1 cellular context compared by ENCODE assay signal in the genomic region with DNA sequence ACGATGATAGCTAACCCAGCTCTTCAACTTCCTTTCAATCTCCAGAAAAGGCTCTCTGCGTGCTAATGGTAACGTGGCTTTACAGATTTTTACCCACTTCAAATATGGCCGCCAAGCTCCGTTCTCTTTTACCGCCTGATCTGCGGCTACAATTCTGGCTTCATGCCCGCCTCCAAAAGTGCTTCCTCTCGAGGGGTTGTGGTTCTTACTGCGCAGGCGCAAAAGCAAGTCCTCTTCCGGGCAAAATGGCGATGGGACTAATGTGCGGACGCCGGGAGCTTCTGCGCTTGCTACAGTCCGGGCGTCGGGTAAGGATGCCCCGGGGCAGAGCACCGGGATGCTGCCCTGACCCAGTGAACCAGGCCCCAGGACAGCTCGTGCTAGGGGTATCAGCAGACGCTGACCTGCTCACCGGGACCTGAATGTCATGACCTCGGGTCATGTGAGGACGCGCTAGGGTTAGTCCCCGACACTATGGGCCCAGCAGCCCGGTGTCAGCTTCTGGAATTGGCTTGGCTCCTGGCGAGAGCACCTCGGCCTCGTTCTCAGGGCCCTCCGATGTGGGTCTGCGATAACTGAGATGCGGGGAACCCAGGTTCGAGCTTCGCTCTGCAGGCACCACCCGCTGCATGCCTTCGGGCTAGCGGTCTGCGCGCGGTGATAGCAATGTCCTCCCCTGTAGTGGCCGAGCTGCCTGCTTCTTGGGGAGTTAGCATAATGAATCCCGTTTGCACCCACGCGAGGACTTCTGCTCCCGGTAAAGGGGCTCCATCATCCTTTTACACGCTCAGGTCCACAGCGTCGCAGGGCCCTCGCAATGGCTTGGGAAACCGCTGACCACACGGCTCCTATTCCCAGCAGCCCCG.
TF ChIP-seq lines count a peak whose summit lies in the region.

A gene (plus strand): TSS at position 232 of the 866 bp plus-strand sequence. CDS start 14 bp downstream, at position 246.

TF ChIP-seq in K562, 482 proteins besides CTCF, POLR2A, EP300 and RAD21 (continued from another document and continues in another):
- TF ChIP-seq, protein P1, sequence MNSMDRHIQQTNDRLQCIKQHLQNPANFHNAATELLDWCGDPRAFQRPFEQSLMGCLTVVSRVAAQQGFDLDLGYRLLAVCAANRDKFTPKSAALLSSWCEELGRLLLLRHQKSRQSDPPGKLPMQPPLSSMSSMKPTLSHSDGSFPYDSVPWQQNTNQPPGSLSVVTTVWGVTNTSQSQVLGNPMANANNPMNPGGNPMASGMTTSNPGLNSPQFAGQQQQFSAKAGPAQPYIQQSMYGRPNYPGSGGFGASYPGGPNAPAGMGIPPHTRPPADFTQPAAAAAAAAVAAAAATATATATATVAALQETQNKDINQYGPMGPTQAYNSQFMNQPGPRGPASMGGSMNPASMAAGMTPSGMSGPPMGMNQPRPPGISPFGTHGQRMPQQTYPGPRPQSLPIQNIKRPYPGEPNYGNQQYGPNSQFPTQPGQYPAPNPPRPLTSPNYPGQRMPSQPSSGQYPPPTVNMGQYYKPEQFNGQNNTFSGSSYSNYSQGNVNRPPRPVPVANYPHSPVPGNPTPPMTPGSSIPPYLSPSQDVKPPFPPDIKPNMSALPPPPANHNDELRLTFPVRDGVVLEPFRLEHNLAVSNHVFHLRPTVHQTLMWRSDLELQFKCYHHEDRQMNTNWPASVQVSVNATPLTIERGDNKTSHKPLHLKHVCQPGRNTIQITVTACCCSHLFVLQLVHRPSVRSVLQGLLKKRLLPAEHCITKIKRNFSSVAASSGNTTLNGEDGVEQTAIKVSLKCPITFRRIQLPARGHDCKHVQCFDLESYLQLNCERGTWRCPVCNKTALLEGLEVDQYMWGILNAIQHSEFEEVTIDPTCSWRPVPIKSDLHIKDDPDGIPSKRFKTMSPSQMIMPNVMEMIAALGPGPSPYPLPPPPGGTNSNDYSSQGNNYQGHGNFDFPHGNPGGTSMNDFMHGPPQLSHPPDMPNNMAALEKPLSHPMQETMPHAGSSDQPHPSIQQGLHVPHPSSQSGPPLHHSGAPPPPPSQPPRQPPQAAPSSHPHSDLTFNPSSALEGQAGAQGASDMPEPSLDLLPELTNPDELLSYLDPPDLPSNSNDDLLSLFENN (IDR thresholded peaks at IDR 0.05; ENCODE audit: low read depth in 2 of 2, low read length in 2 of 2): peak in 1 of 2 experiments; percentile 11; a peak in 2 of 4 replicates
- TF ChIP-seq NR2F6 (CRISPR knock-in tag; IDR thresholded peaks at IDR 0.05): no peak
- TF ChIP-seq HMG20A (CRISPR knock-in tag; conservative IDR thresholded peaks at IDR 0.05): no peak
- peak; percentile 18 to 84; a peak in 3 of 4 replicates for TF ChIP-seq SIN3A (IDR thresholded peaks at IDR 0.05; ENCODE audit: borderline replicate concordance in 2 of 2, control insufficient read depth in 1 of 2, low read depth in 2 of 2, low read length in 2 of 2)
- 0 out of 2 replicates have a peak, but pooled peaks have one; percentile 24 for TF ChIP-seq ZNF133 (CRISPR knock-in tag; IDR thresholded peaks at IDR 0.05)
- TF ChIP-seq, protein P2, sequence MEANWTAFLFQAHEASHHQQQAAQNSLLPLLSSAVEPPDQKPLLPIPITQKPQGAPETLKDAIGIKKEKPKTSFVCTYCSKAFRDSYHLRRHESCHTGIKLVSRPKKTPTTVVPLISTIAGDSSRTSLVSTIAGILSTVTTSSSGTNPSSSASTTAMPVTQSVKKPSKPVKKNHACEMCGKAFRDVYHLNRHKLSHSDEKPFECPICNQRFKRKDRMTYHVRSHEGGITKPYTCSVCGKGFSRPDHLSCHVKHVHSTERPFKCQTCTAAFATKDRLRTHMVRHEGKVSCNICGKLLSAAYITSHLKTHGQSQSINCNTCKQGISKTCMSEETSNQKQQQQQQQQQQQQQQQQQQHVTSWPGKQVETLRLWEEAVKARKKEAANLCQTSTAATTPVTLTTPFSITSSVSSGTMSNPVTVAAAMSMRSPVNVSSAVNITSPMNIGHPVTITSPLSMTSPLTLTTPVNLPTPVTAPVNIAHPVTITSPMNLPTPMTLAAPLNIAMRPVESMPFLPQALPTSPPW (CRISPR knock-in tag; IDR thresholded peaks at IDR 0.05): peak; percentile 51
- no peak for TF ChIP-seq ARID1B (IDR thresholded peaks at IDR 0.05)
- peak; percentile 77 for TF ChIP-seq ELF1 (tag; IDR thresholded peaks at IDR 0.05)
- TF ChIP-seq SUPT5H (IDR thresholded peaks at IDR 0.05): peak; percentile 94
- TF ChIP-seq SMARCA4 (IDR thresholded peaks at IDR 0.05): 0 out of 2 replicates have a peak, but pooled peaks have one; percentile 3
- TF ChIP-seq EP400 (IDR thresholded peaks at IDR 0.05): peak; percentile 92
- 0 out of 2 replicates have a peak, but pooled peaks have one; percentile 24 for TF ChIP-seq ZSCAN32 (CRISPR knock-in tag; IDR thresholded peaks at IDR 0.05)
- TF ChIP-seq HCFC1 (IDR thresholded peaks at IDR 0.05; ENCODE audit: low read depth, low read length): peak; percentile 69
- TF ChIP-seq, protein P3, sequence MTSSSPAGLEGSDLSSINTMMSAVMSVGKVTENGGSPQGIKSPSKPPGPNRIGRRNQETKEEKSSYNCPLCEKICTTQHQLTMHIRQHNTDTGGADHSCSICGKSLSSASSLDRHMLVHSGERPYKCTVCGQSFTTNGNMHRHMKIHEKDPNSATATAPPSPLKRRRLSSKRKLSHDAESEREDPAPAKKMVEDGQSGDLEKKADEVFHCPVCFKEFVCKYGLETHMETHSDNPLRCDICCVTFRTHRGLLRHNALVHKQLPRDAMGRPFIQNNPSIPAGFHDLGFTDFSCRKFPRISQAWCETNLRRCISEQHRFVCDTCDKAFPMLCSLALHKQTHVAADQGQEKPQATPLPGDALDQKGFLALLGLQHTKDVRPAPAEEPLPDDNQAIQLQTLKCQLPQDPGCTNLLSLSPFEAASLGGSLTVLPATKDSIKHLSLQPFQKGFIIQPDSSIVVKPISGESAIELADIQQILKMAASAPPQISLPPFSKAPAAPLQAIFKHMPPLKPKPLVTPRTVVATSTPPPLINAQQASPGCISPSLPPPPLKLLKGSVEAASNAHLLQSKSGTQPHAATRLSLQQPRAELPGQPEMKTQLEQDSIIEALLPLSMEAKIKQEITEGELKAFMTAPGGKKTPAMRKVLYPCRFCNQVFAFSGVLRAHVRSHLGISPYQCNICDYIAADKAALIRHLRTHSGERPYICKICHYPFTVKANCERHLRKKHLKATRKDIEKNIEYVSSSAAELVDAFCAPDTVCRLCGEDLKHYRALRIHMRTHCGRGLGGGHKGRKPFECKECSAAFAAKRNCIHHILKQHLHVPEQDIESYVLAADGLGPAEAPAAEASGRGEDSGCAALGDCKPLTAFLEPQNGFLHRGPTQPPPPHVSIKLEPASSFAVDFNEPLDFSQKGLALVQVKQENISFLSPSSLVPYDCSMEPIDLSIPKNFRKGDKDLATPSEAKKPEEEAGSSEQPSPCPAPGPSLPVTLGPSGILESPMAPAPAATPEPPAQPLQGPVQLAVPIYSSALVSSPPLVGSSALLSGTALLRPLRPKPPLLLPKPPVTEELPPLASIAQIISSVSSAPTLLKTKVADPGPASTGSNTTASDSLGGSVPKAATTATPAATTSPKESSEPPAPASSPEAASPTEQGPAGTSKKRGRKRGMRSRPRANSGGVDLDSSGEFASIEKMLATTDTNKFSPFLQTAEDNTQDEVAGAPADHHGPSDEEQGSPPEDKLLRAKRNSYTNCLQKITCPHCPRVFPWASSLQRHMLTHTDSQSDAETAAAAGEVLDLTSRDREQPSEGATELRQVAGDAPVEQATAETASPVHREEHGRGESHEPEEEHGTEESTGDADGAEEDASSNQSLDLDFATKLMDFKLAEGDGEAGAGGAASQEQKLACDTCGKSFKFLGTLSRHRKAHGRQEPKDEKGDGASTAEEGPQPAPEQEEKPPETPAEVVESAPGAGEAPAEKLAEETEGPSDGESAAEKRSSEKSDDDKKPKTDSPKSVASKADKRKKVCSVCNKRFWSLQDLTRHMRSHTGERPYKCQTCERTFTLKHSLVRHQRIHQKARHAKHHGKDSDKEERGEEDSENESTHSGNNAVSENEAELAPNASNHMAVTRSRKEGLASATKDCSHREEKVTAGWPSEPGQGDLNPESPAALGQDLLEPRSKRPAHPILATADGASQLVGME (CRISPR knock-in tag; IDR thresholded peaks at IDR 0.05): peak; percentile 81; the same call in 1 of the 2 replicates
- TF ChIP-seq ZNF197 (CRISPR knock-in tag; IDR thresholded peaks at IDR 0.05; ENCODE audit: low read depth): peak; percentile 42; the same call in 1 of the 2 replicates
- TF ChIP-seq, protein P4, sequence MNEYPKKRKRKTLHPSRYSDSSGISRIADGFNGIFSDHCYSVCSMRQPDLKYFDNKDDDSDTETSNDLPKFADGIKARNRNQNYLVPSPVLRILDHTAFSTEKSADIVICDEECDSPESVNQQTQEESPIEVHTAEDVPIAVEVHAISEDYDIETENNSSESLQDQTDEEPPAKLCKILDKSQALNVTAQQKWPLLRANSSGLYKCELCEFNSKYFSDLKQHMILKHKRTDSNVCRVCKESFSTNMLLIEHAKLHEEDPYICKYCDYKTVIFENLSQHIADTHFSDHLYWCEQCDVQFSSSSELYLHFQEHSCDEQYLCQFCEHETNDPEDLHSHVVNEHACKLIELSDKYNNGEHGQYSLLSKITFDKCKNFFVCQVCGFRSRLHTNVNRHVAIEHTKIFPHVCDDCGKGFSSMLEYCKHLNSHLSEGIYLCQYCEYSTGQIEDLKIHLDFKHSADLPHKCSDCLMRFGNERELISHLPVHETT (CRISPR knock-in tag; conservative IDR thresholded peaks at IDR 0.05 in 1 of 2, IDR thresholded peaks at IDR 0.05 in 1 of 2): peak in 1 of 2 experiments; percentile 75; a peak in 2 of 4 replicates
- TF ChIP-seq, protein P5, sequence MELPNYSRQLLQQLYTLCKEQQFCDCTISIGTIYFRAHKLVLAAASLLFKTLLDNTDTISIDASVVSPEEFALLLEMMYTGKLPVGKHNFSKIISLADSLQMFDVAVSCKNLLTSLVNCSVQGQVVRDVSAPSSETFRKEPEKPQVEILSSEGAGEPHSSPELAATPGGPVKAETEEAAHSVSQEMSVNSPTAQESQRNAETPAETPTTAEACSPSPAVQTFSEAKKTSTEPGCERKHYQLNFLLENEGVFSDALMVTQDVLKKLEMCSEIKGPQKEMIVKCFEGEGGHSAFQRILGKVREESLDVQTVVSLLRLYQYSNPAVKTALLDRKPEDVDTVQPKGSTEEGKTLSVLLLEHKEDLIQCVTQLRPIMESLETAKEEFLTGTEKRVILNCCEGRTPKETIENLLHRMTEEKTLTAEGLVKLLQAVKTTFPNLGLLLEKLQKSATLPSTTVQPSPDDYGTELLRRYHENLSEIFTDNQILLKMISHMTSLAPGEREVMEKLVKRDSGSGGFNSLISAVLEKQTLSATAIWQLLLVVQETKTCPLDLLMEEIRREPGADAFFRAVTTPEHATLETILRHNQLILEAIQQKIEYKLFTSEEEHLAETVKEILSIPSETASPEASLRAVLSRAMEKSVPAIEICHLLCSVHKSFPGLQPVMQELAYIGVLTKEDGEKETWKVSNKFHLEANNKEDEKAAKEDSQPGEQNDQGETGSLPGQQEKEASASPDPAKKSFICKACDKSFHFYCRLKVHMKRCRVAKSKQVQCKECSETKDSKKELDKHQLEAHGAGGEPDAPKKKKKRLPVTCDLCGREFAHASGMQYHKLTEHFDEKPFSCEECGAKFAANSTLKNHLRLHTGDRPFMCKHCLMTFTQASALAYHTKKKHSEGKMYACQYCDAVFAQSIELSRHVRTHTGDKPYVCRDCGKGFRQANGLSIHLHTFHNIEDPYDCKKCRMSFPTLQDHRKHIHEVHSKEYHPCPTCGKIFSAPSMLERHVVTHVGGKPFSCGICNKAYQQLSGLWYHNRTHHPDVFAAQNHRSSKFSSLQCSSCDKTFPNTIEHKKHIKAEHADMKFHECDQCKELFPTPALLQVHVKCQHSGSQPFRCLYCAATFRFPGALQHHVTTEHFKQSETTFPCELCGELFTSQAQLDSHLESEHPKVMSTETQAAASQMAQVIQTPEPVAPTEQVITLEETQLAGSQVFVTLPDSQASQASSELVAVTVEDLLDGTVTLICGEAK (IDR thresholded peaks at IDR 0.05): peak; percentile 88
- TF ChIP-seq, protein P5 (CRISPR knock-in tag; IDR thresholded peaks at IDR 0.05): no peak
- TF ChIP-seq ZFX (CRISPR knock-in tag; IDR thresholded peaks at IDR 0.05): peak; percentile 90
- peak; percentile 92 for TF ChIP-seq POLR2H (tag; IDR thresholded peaks at IDR 0.05; ENCODE audit: low read depth)
- peak; percentile 98 for TF ChIP-seq RBBP5 (IDR thresholded peaks at IDR 0.05; ENCODE audit: borderline replicate concordance, insufficient read depth, low read length, poor library complexity, severe bottlenecking)
- TF ChIP-seq, protein P6, sequence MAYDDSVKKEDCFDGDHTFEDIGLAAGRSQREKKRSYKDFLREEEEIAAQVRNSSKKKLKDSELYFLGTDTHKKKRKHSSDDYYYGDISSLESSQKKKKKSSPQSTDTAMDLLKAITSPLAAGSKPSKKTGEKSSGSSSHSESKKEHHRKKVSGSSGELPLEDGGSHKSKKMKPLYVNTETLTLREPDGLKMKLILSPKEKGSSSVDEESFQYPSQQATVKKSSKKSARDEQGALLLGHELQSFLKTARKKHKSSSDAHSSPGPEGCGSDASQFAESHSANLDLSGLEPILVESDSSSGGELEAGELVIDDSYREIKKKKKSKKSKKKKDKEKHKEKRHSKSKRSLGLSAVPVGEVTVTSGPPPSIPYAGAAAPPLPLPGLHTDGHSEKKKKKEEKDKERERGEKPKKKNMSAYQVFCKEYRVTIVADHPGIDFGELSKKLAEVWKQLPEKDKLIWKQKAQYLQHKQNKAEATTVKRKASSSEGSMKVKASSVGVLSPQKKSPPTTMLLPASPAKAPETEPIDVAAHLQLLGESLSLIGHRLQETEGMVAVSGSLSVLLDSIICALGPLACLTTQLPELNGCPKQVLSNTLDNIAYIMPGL (CRISPR knock-in tag; IDR thresholded peaks at IDR 0.05): 0 out of 2 replicates have a peak, but pooled peaks have one; percentile 25
- peak; percentile 66 for TF ChIP-seq GABPB1 (CRISPR knock-in tag; IDR thresholded peaks at IDR 0.05)
- peak; percentile 20; the same call in 1 of the 2 replicates for TF ChIP-seq NFXL1 (CRISPR knock-in tag; IDR thresholded peaks at IDR 0.05)
